Comparison of ENCODE assay signal across 25 cellular contexts in the genomic region with DNA sequence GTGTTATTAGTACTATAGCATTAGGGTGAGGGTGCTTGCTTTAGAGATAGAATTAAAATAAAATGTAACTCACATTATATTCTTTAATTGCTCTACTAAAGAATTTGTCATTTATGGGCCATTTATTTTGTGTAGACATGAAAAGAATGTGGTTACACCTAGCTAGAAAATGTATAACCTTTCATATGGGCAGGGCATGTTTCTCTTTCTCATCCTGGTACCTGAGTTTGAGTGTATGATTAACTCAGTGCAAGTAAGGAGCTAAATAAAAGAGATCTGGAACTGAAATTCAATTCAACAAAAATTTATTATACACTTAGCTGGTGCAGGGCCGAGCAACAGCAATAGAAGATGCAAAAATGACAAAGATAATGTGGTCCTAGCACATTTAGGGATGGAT. TPM values are rescaled to one million over a fixed set of nuclear protein-coding genes. Genes with fewer than 3 reads are reported as not detected.
DNase-seq lines count a peak whose midpoint lies in the region; ATAC-seq, FAIRE-seq and TF ChIP-seq lines count a peak whose summit lies in the region.
"Had no signal": no experiment of that assay in that cellular context is flagged by ENCODE, and none has a peak within 500 bp of the region (broad histone marks: within the 10 kb centered on the region; RNA-seq: fewer than 3 reads in every experiment).

No MANE protein-coding gene starts in this region.

- H3K27ac Mint-ChIP-seq in activated T-helper 1 cell treated with anti-CD3 and anti-CD28 coated beads, Interleukin-12 subunit alpha, Interleukin-12 subunit beta, Interleukin-2, Interleukin-4 antibody, amounts not matched to agents 30 ng/mL and 10 ng/mL and 1 ng/mL, durations not matched to agents 14 hours and 24 hours and 36 hours = no peak overlapping the region
- H3K27ac Mint-ChIP-seq: activated CD4-positive, alpha-beta memory T cell treated with anti-CD3 and anti-CD28 coated beads for 36 hours; activated naive CD4-positive, alpha-beta T cell treated with anti-CD3 and anti-CD28 coated beads, Interleukin-2, amount 10 ng/mL, durations not matched to agents 7 days and 5 days; CD4-positive, CD25-positive, alpha-beta regulatory T cell had no signal

- H3K27ac ChIP-seq in A549 = peak overlapping the region in 1 of 2 experiments; percentile 57; a peak in 3 of 6 replicates
- H3K27ac ChIP-seq: heart right ventricle, right atrium auricular region, SJSA1 had no signal

- H3K36me3 Mint-ChIP-seq in activated T-helper 1 cell treated with anti-CD3 and anti-CD28 coated beads, Interleukin-12 subunit alpha, Interleukin-12 subunit beta, Interleukin-2, Interleukin-4 antibody, amounts not matched to agents 30 ng/mL and 10 ng/mL and 1 ng/mL, durations not matched to agents 14 hours and 24 hours and 36 hours (ENCODE audit: low read depth) = peaks cover 4% of the 10 kb centered on the region
- H3K36me3 Mint-ChIP-seq: activated CD4-positive, alpha-beta memory T cell treated with anti-CD3 and anti-CD28 coated beads for 36 hours had no signal

- ATAC-seq in A549 = no peak
- peak; percentile 45 for ATAC-seq in GM21619 (IDR thresholded peaks at IDR 0.05; ENCODE audit: unreplicated experiment)
- peak; percentile 57 for ATAC-seq in left lobe of liver
- no peak for ATAC-seq in HG03139 (IDR thresholded peaks at IDR 0.05; ENCODE audit: unreplicated experiment)
- ATAC-seq: heart right ventricle; stimulated activated naive CD8-positive, alpha-beta T cell treated with anti-CD3 and anti-CD28 coated beads, Interleukin-15, Interleukin-2, amounts not matched to agents 100 U/mL and 50 U/mL, for 24 hours had no signal

- H3K4me3 Mint-ChIP-seq in activated T-helper 1 cell treated with anti-CD3 and anti-CD28 coated beads, Interleukin-12 subunit alpha, Interleukin-12 subunit beta, Interleukin-2, Interleukin-4 antibody, amounts not matched to agents 30 ng/mL and 10 ng/mL and 1 ng/mL, durations not matched to agents 14 hours and 24 hours and 36 hours = no peak overlapping the region
- H3K4me3 Mint-ChIP-seq: activated CD4-positive, alpha-beta memory T cell treated with anti-CD3 and anti-CD28 coated beads for 36 hours; activated naive CD4-positive, alpha-beta T cell treated with anti-CD3 and anti-CD28 coated beads, Interleukin-2, amount 10 ng/mL, durations not matched to agents 7 days and 5 days; CD4-positive, CD25-positive, alpha-beta regulatory T cell had no signal

- no peaks in the 10 kb centered on the region for H3K9me3 ChIP-seq in A549
- H3K9me3 ChIP-seq: heart right ventricle, right atrium auricular region, SJSA1 had no signal

- H3K4me3 ChIP-seq in A549 = no peak overlapping the region
- H3K4me3 ChIP-seq: heart right ventricle, right atrium auricular region, SJSA1 had no signal

- TF ChIP-seq POLR2A in A549 (IDR thresholded peaks at IDR 0.05; ENCODE audit: low read length) = no peak

- POLR2A ChIA-PET in A549 (lab: Yijun Ruan, JAX) = no interaction called here

- TF ChIP-seq CTCF in A549 (IDR thresholded peaks at IDR 0.05) = no peak

- H3K4me2 ChIP-seq in A549 = peak overlapping the region; percentile 33

- H3K4me1 Mint-ChIP-seq in activated T-helper 1 cell treated with anti-CD3 and anti-CD28 coated beads, Interleukin-12 subunit alpha, Interleukin-12 subunit beta, Interleukin-2, Interleukin-4 antibody, amounts not matched to agents 30 ng/mL and 10 ng/mL and 1 ng/mL, durations not matched to agents 14 hours and 24 hours and 36 hours (ENCODE audit: low read depth) = peaks cover 25% of the 10 kb centered on the region
- H3K4me1 Mint-ChIP-seq: CD4-positive, CD25-positive, alpha-beta regulatory T cell had no signal

- CTCF ChIA-PET in A549 (lab: Yijun Ruan, JAX) = interaction anchor here (0.6 to 1.9 kb wide), 3 partner anchors 13 to 253 kb away, joined by 3 to 9 read pairs (median 3); no protein-coding TSS in a partner anchor

- WGBS in A549 (ENCODE audit: missing lambda C conversion rate) = 8% methylated on average over 1 of the region's 1 CpG

- H3K9me3 Mint-ChIP-seq in activated T-helper 1 cell treated with anti-CD3 and anti-CD28 coated beads, Interleukin-12 subunit alpha, Interleukin-12 subunit beta, Interleukin-2, Interleukin-4 antibody, amounts not matched to agents 30 ng/mL and 10 ng/mL and 1 ng/mL, durations not matched to agents 14 hours and 24 hours and 36 hours = no peaks in the 10 kb centered on the region
- H3K9me3 Mint-ChIP-seq: activated CD4-positive, alpha-beta memory T cell treated with anti-CD3 and anti-CD28 coated beads for 36 hours; activated naive CD4-positive, alpha-beta T cell treated with anti-CD3 and anti-CD28 coated beads, Interleukin-2, amount 10 ng/mL, durations not matched to agents 7 days and 5 days; CD4-positive, CD25-positive, alpha-beta regulatory T cell had no signal

- DNase-seq in A549 (ENCODE audit: low read depth in 1 of 2, low spot score in 1 of 2) (no peak), SW480 (ENCODE audit: low spot score) (peak; percentile 36), left lobe of liver (ENCODE audit: low spot score) (no peak), SIG-M5 treated with dmso at 0.1 percent for 504 hours (lab: John Stamatoyannopoulos, UW; ENCODE audit: unreplicated experiment) (no peak), T-helper 9 cell (no peak)
- no peak for DNase-seq in activated T-helper 1 cell treated with anti-CD3 and anti-CD28 coated beads, Interleukin-12 subunit alpha, Interleukin-12 subunit beta, Interleukin-2, Interleukin-4 antibody, amounts not matched to agents 30 ng/mL and 10 ng/mL and 1 ng/mL, durations not matched to agents 14 hours and 24 hours and 36 hours (ENCODE audit: low spot score)
- DNase-seq: 8988T; activated CD4-positive, alpha-beta memory T cell treated with anti-CD3 and anti-CD28 coated beads for 36 hours; activated CD8-positive, alpha-beta memory T cell treated with anti-CD3 and anti-CD28 coated beads, Interleukin-2, amount 50 U/mL, for 4 hours; activated naive CD4-positive, alpha-beta T cell treated with anti-CD3 and anti-CD28 coated beads, Interleukin-2, amount 10 ng/mL, durations not matched to agents 7 days and 5 days; CD4-positive, CD25-positive, alpha-beta regulatory T cell; H7; heart right ventricle; mesenchymal stem cell; NCI-H1048; NCI-H1694; NCI-H446; NCI-H774; stimulated activated CD4-positive, alpha-beta T cell treated with anti-CD3 and anti-CD28 coated beads, Interleukin-1b, Interleukin-23, amount 100 ng/mL, for 48 hours; stimulated activated naive CD8-positive, alpha-beta T cell treated with anti-CD3 and anti-CD28 coated beads, Interleukin-15, Interleukin-2, amounts not matched to agents 100 U/mL and 50 U/mL, for 24 hours had no signal

- TF ChIP-seq RAD21 in A549 (conservative IDR thresholded peaks at IDR 0.05 in 1 of 2, IDR thresholded peaks at IDR 0.05 in 1 of 2) = no peak

- intact Hi-C loops in activated T-helper 1 cell treated with anti-CD3 and anti-CD28 coated beads, Interleukin-12 subunit alpha, Interleukin-12 subunit beta, Interleukin-2, Interleukin-4 antibody, amounts not matched to agents 30 ng/mL and 10 ng/mL and 1 ng/mL, durations not matched to agents 14 hours and 24 hours and 36 hours (cut with micrococcal nuclease) = no loop called here

- no peak for FAIRE-seq in A549 (lab: Jason Lieb, UNC)
- FAIRE-seq: frontal cortex had no signal

- TF ChIP-seq EP300 in A549 (IDR thresholded peaks at IDR 0.05) = no peak

- peaks cover 50% of the 10 kb centered on the region for H3K4me1 ChIP-seq in A549

- no peaks in the 10 kb centered on the region for H3K27me3 Mint-ChIP-seq in activated T-helper 1 cell treated with anti-CD3 and anti-CD28 coated beads, Interleukin-12 subunit alpha, Interleukin-12 subunit beta, Interleukin-2, Interleukin-4 antibody, amounts not matched to agents 30 ng/mL and 10 ng/mL and 1 ng/mL, durations not matched to agents 14 hours and 24 hours and 36 hours (ENCODE audit: insufficient read depth)
- H3K27me3 Mint-ChIP-seq: activated CD4-positive, alpha-beta memory T cell treated with anti-CD3 and anti-CD28 coated beads for 36 hours; CD4-positive, CD25-positive, alpha-beta regulatory T cell had no signal

TF ChIP-seq in A549, 52 proteins besides CTCF, POLR2A, EP300 and RAD21:
- TF ChIP-seq, protein P1, sequence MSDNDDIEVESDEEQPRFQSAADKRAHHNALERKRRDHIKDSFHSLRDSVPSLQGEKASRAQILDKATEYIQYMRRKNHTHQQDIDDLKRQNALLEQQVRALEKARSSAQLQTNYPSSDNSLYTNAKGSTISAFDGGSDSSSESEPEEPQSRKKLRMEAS (IDR thresholded peaks at IDR 0.05) = no peak
- TF ChIP-seq JUNB (IDR thresholded peaks at IDR 0.05) = no peak
- no peak for TF ChIP-seq CHD4 (IDR thresholded peaks at IDR 0.05; ENCODE audit: borderline replicate concordance)
TF ChIP-seq in A549: peak in this region for 0.

RNA-seq across cellular contexts. Expression of a gene that starts 47.4 kb away (rescaled TPM):
- polyA plus RNA-seq in A549 (2011; rRNA removed) (4.7 and 5.7 TPM in 2 replicates), A549 (2017; fragmentation: RNase III; extraction: RNeasy Plus Mini Kit Qiagen cat#74134 plus additional on column Dnase treatment) (2.5 to 3.6 TPM (median 2.9 TPM) in 3 replicates)
- polyA plus RNA-seq in A549 (2012; cell fraction: cytosol; rRNA removed) = 1.6 and 2.0 TPM in 2 replicates
- 2.2 and 2.6 TPM in 2 replicates for polyA plus RNA-seq in A549 (2012; cell fraction: nucleus; rRNA removed)
- 3.9 and 6.0 TPM in 2 replicates for polyA minus RNA-seq in A549 (2011; rRNA and poly(A)+ RNA removed)
- total RNA-seq in left lobe of liver = 3.8 TPM
- total RNA-seq in activated T-helper 1 cell treated with anti-CD3 and anti-CD28 coated beads, Interleukin-12 subunit alpha, Interleukin-12 subunit beta, Interleukin-2, Interleukin-4 antibody, amounts not matched to agents 30 ng/mL and 10 ng/mL and 1 ng/mL, durations not matched to agents 14 hours and 24 hours and 36 hours = 3.8 and 4.2 TPM in 2 replicates
- total RNA-seq: H7 had no signal

Comparison
In these comparisons a context has a peak if more than half of its experiments do, and no peak if none do; other contexts are left out.
1. ATAC-seq: peak in GM21619 (single experiment) and left lobe of liver (single experiment); none in A549 (0 of 2) and HG03139 (single experiment).